In genomic region chr7:38000272-38000671, GRCh38 we compare ENCODE assay signal across 20 cellular contexts.
DNase-seq lines count a peak whose midpoint lies in the region; FAIRE-seq and TF ChIP-seq lines count a peak whose summit lies in the region.
"Had no signal": no experiment of that assay in that cellular context is flagged by ENCODE, and none has a peak within 500 bp of the region (broad histone marks: within the 10 kb centered on the region; RNA-seq: fewer than 3 reads in every experiment).

No MANE protein-coding gene starts in this region.

- H3K4me1 ChIP-seq in transverse colon (peaks cover 0 to 10% (median 2%) of the 10 kb centered on the region in 4 donors), small intestine (ENCODE audit: control insufficient read depth in 2 of 2, insufficient read depth in 1 of 2, low read depth in 1 of 2, low read length in 1 of 2) (no peaks in the 10 kb centered on the region)
- H3K4me1 ChIP-seq: testis had no signal

- no peak overlapping the region for H3K4me3 ChIP-seq in transverse colon
- no peak overlapping the region for H3K4me3 ChIP-seq in small intestine (ENCODE audit: low read depth in 1 of 2, low read length in 2 of 2)
- H3K4me3 ChIP-seq: dorsolateral prefrontal cortex, testis had no signal

- H3K9me3 ChIP-seq in transverse colon (no peaks in the 10 kb centered on the region), small intestine (ENCODE audit: control insufficient read depth, low read depth) (no peaks in the 10 kb centered on the region)
- H3K9me3 ChIP-seq: testis had no signal

- FAIRE-seq in endometrium (lab: Jason Lieb, UNC) = peak; percentile 57
- no peak for FAIRE-seq in small intestine (lab: Jason Lieb, UNC)
- FAIRE-seq: HTR-8/SVneo had no signal

- H3K4me3 Mint-ChIP-seq in nephron = no peak overlapping the region
- H3K4me3 Mint-ChIP-seq: H9, natural killer cell had no signal

- H3K27me3 Mint-ChIP-seq in nephron (ENCODE audit: low read depth) = no peaks in the 10 kb centered on the region

- no peak for TF ChIP-seq POLR2A in transverse colon (IDR thresholded peaks at IDR 0.05)

- no peaks in the 10 kb centered on the region for H3K36me3 Mint-ChIP-seq in nephron (ENCODE audit: low read depth)
- H3K36me3 Mint-ChIP-seq: natural killer cell had no signal

- no peaks in the 10 kb centered on the region for H3K36me3 ChIP-seq in transverse colon
- no peaks in the 10 kb centered on the region for H3K36me3 ChIP-seq in small intestine (ENCODE audit: control insufficient read depth in 2 of 2, insufficient read depth in 2 of 2, low read length in 2 of 2)

- peak overlapping the region; percentile 13 to 28 (median 20) for H3K27ac Mint-ChIP-seq in nephron
- H3K27ac Mint-ChIP-seq: H9, natural killer cell had no signal

- DNase-seq in LHCN-M2 (ENCODE audit: low read depth) (peak; percentile 91), transverse colon (no peak), small intestine (no peak)
- no peak for DNase-seq in stimulated activated CD4-positive, alpha-beta T cell treated with anti-CD3 and anti-CD28 coated beads, Interleukin-12 subunit alpha, Interleukin-12 subunit beta, amount 100 ng/mL, for 4 hours
- no peak for DNase-seq in stimulated activated CD4-positive, alpha-beta T cell treated with anti-CD3 and anti-CD28 coated beads, Interleukin-15, amount 100 ng/mL, for 24 hours
- DNase-seq in stimulated activated CD4-positive, alpha-beta T cell treated with anti-CD3 and anti-CD28 coated beads, Interleukin-1b, Interleukin-23, amount 100 ng/mL, for 48 hours = no peak
- DNase-seq: C1 segment of cervical spinal cord; dorsolateral prefrontal cortex; GF-D8; H9; left colon; natural killer cell; NCI-H146; NCI-H345; stimulated activated CD4-positive, alpha-beta T cell treated with anti-CD3 and anti-CD28 coated beads, Interleukin-4, amount 100 ng/mL, for 24 hours; stimulated activated CD8-positive, alpha-beta memory T cell treated with anti-CD3 and anti-CD28 coated beads, Interleukin-4, amount 100 ng/mL, for 48 hours; testis had no signal

- TF ChIP-seq EP300 in transverse colon (IDR thresholded peaks at IDR 0.05; ENCODE audit: low read depth) = no peak

- intact Hi-C loops in transverse colon (cut with DNase I; ENCODE audit: low total_unique reads) = no loop called here

- 53 to 58% methylated on average over 3 of the region's 3 CpGs for WGBS in transverse colon (ENCODE audit: low coverage in 1 of 2), 2 donors
- WGBS in small intestine, 3 donors = 28 to 43% (median 39%) methylated on average over 3 of the region's 3 CpGs

- H3K9me3 Mint-ChIP-seq in nephron = peaks cover 11% of the 10 kb centered on the region
- H3K9me3 Mint-ChIP-seq: natural killer cell had no signal

- no peak for TF ChIP-seq CTCF in nephron (IDR thresholded peaks at IDR 0.05; ENCODE audit: unreplicated experiment in 3 of 3)
- TF ChIP-seq CTCF in transverse colon (IDR thresholded peaks at IDR 0.05) = no peak

- H3K27ac ChIP-seq in transverse colon (peak overlapping the region in 3 of 4 donors; percentile 14 to 54 (median 29)), small intestine (ENCODE audit: low read depth in 1 of 2, low read length in 1 of 2) (peak overlapping the region in 1 of 2 donors; percentile 54)

- H3K27me3 ChIP-seq in transverse colon (no peaks in the 10 kb centered on the region), small intestine (ENCODE audit: control insufficient read depth in 2 of 2, insufficient read depth in 2 of 2, low read length in 2 of 2) (no peaks in the 10 kb centered on the region)
- H3K27me3 ChIP-seq: dorsolateral prefrontal cortex, testis had no signal

- in situ Hi-C loops in transverse colon (cut with MboI; ENCODE audit: low pct_ligation_motif_present in 1 of 4, low pct_unique_long_range_greater_than_20kb in 1 of 4, low sequenced_read_pairs in 3 of 4) = no loop called here

- peaks cover 29% of the 10 kb centered on the region for H3K4me1 Mint-ChIP-seq in nephron
- H3K4me1 Mint-ChIP-seq: natural killer cell had no signal
